1 cellular context compared by ENCODE assay signal in genomic region chr11:47908198-47908597, GRCh38.
TF ChIP-seq lines count a peak whose summit lies in the region.

No MANE protein-coding gene starts in this region.

TF ChIP-seq in HepG2, 621 proteins besides CTCF, POLR2A, EP300 and RAD21 (continued from another document):
- no peak for TF ChIP-seq PRDM15 (CRISPR knock-in tag; IDR thresholded peaks at IDR 0.05)
- no peak for TF ChIP-seq ZFP90 (CRISPR knock-in tag; IDR thresholded peaks at IDR 0.05; ENCODE audit: borderline replicate concordance)
TF ChIP-seq in HepG2: peak in this region for 2.
